In genomic region chr11:65791719-65792213, GRCh38 we compare ENCODE assay signal across 1 cellular context.
TF ChIP-seq lines count a peak whose summit lies in the region.

No MANE protein-coding gene starts in this region.

TF ChIP-seq in GM12878, 131 proteins besides CTCF, POLR2A, EP300 and RAD21 (continued from another document):
- TF ChIP-seq, protein P1, sequence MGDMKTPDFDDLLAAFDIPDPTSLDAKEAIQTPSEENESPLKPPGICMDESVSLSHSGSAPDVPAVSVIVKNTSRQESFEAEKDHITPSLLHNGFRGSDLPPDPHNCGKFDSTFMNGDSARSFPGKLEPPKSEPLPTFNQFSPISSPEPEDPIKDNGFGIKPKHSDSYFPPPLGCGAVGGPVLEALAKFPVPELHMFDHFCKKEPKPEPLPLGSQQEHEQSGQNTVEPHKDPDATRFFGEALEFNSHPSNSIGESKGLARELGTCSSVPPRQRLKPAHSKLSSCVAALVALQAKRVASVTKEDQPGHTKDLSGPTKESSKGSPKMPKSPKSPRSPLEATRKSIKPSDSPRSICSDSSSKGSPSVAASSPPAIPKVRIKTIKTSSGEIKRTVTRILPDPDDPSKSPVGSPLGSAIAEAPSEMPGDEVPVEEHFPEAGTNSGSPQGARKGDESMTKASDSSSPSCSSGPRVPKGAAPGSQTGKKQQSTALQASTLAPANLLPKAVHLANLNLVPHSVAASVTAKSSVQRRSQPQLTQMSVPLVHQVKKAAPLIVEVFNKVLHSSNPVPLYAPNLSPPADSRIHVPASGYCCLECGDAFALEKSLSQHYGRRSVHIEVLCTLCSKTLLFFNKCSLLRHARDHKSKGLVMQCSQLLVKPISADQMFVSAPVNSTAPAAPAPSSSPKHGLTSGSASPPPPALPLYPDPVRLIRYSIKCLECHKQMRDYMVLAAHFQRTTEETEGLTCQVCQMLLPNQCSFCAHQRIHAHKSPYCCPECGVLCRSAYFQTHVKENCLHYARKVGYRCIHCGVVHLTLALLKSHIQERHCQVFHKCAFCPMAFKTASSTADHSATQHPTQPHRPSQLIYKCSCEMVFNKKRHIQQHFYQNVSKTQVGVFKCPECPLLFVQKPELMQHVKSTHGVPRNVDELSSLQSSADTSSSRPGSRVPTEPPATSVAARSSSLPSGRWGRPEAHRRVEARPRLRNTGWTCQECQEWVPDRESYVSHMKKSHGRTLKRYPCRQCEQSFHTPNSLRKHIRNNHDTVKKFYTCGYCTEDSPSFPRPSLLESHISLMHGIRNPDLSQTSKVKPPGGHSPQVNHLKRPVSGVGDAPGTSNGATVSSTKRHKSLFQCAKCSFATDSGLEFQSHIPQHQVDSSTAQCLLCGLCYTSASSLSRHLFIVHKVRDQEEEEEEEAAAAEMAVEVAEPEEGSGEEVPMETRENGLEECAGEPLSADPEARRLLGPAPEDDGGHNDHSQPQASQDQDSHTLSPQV (IDR thresholded peaks at IDR 0.05): peak; percentile 41; the same call in 1 of the 2 replicates
- TF ChIP-seq MLLT1 (IDR thresholded peaks at IDR 0.05): peak; percentile 17; the same call in 1 of the 2 replicates
- peak; percentile 97 for TF ChIP-seq BCL11A (IDR thresholded peaks at IDR 0.05; ENCODE audit: low read depth, low read length)
- no peak for TF ChIP-seq STAT3 (IDR thresholded peaks at IDR 0.05; ENCODE audit: low read depth, low read length)
- no peak for TF ChIP-seq NFIC (IDR thresholded peaks at IDR 0.05; ENCODE audit: low read depth, low read length)
- no peak for TF ChIP-seq NRF1 (conservative IDR thresholded peaks at IDR 0.05; ENCODE audit: low read depth, low read length)
- no peak for TF ChIP-seq RCOR1 (conservative IDR thresholded peaks at IDR 0.05; ENCODE audit: low read depth, low read length)
- TF ChIP-seq ELK1 (IDR thresholded peaks at IDR 0.05; ENCODE audit: low read depth, low read length): peak; percentile 50
- no peak for TF ChIP-seq CBFB (IDR thresholded peaks at IDR 0.05; ENCODE audit: low read depth)
- peak; percentile 61; the same call in 1 of the 2 replicates for TF ChIP-seq POLR2AphosphoS5 (IDR thresholded peaks at IDR 0.05; ENCODE audit: low read length)
- TF ChIP-seq SP1 (IDR thresholded peaks at IDR 0.05; ENCODE audit: low read depth, low read length): peak; percentile 70
- TF ChIP-seq, protein P2, sequence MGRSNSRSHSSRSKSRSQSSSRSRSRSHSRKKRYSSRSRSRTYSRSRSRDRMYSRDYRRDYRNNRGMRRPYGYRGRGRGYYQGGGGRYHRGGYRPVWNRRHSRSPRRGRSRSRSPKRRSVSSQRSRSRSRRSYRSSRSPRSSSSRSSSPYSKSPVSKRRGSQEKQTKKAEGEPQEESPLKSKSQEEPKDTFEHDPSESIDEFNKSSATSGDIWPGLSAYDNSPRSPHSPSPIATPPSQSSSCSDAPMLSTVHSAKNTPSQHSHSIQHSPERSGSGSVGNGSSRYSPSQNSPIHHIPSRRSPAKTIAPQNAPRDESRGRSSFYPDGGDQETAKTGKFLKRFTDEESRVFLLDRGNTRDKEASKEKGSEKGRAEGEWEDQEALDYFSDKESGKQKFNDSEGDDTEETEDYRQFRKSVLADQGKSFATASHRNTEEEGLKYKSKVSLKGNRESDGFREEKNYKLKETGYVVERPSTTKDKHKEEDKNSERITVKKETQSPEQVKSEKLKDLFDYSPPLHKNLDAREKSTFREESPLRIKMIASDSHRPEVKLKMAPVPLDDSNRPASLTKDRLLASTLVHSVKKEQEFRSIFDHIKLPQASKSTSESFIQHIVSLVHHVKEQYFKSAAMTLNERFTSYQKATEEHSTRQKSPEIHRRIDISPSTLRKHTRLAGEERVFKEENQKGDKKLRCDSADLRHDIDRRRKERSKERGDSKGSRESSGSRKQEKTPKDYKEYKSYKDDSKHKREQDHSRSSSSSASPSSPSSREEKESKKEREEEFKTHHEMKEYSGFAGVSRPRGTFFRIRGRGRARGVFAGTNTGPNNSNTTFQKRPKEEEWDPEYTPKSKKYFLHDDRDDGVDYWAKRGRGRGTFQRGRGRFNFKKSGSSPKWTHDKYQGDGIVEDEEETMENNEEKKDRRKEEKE (IDR thresholded peaks at IDR 0.05): no peak
- TF ChIP-seq CREM (IDR thresholded peaks at IDR 0.05; ENCODE audit: low read depth): peak; percentile 75; the same call in 1 of the 2 replicates
- TF ChIP-seq SKIL (IDR thresholded peaks at IDR 0.05; ENCODE audit: low read depth, poor library complexity, severe bottlenecking): peak; percentile 54
